36 cellular contexts compared by ENCODE assay signal in the genomic region with DNA sequence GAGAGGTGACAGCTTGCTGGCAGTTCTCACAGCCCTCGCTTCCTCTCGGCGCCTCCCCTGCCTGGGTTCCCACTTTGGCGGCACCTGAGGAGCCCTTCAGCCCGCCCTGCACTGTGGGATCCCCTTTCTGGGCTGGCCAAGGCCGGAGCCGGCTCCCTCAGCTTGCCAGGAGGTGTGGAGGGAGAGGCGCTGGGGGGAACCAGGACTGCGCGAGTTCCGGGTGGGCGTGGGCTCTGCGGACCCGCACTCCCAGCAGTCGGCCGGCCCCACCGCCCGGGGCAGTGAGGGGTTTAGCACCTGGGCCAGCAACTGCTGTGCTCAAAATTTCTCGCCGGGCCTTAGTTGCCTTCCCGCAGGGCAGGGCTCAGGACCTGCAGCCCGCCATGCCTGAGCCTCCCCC.
"Had no signal": no experiment of that assay in that cellular context is flagged by ENCODE, and none has a peak within 500 bp of the region (broad histone marks: within the 10 kb centered on the region; RNA-seq: fewer than 3 reads in every experiment).

No MANE protein-coding gene starts in this region.

- H3K27ac Mint-ChIP-seq: activated B cell treated with CpG ODN at 0.5 μM for 24 hours; activated CD4-positive, alpha-beta memory T cell treated with anti-CD3 and anti-CD28 coated beads for 36 hours; activated CD4-positive, alpha-beta T cell treated with anti-CD3 and anti-CD28 coated beads, Interleukin-2, amount 10 ng/mL, durations not matched to agents 24 days and 14 days; activated CD8-positive, alpha-beta T cell treated with anti-CD3 and anti-CD28 coated beads for 36 hours; activated naive CD4-positive, alpha-beta T cell treated with anti-CD3 and anti-CD28 coated beads for 36 hours; activated naive CD4-positive, alpha-beta T cell treated with anti-CD3 and anti-CD28 coated beads, Interleukin-2, amount 50 U/mL, for 72 hours; activated naive CD8-positive, alpha-beta T cell treated with anti-CD3 and anti-CD28 coated beads for 36 hours; activated T-cell treated with anti-CD3 and anti-CD28 coated beads, Interleukin-2, amount 50 U/mL, for 72 hours; activated T-helper 1 cell treated with anti-CD3 and anti-CD28 coated beads, Interleukin-12 subunit alpha, Interleukin-12 subunit beta, Interleukin-2, Interleukin-4 antibody, amounts not matched to agents 30 ng/mL and 10 ng/mL and 1 ng/mL, durations not matched to agents 14 hours and 24 hours and 36 hours; activated T-helper 17 cell treated with anti-CD3 and anti-CD28 coated beads, Interleukin-2, amount 50 U/mL, for 72 hours; T-helper 1 cell treated with Interleukin-12 subunit alpha and Interleukin-12 subunit beta and Interleukin-4 antibody, amounts not matched to agents 30 μg/mL and 1 μg/mL, for 36 hours; T-helper 2 cell treated with Interferon-gamma antibody and Interleukin-4, amounts not matched to agents 5 μg/mL and 100 μg/mL, for 36 hours had no signal

- H3K9me3 Mint-ChIP-seq: activated CD4-positive, alpha-beta memory T cell treated with anti-CD3 and anti-CD28 coated beads for 36 hours; activated naive CD8-positive, alpha-beta T cell treated with anti-CD3 and anti-CD28 coated beads for 36 hours; activated T-cell treated with anti-CD3 and anti-CD28 coated beads, Interleukin-2, amount 50 U/mL, for 4 hours; activated T-helper 17 cell treated with anti-CD3 and anti-CD28 coated beads, Interleukin-2, amount 50 U/mL, for 72 hours had no signal

- H3K36me3 Mint-ChIP-seq: activated CD4-positive, alpha-beta memory T cell treated with anti-CD3 and anti-CD28 coated beads for 36 hours; activated naive CD8-positive, alpha-beta T cell treated with anti-CD3 and anti-CD28 coated beads for 36 hours had no signal

- H3K4me3 Mint-ChIP-seq: activated B cell treated with CpG ODN at 0.5 μM for 24 hours; activated CD4-positive, alpha-beta memory T cell treated with anti-CD3 and anti-CD28 coated beads for 36 hours; activated CD4-positive, alpha-beta T cell treated with anti-CD3 and anti-CD28 coated beads, Interleukin-2, amount 10 ng/mL, durations not matched to agents 24 days and 14 days; activated CD8-positive, alpha-beta T cell treated with anti-CD3 and anti-CD28 coated beads for 36 hours; activated naive CD4-positive, alpha-beta T cell treated with anti-CD3 and anti-CD28 coated beads for 36 hours; activated naive CD8-positive, alpha-beta T cell treated with anti-CD3 and anti-CD28 coated beads for 36 hours; activated T-cell treated with anti-CD3 and anti-CD28 coated beads, Interleukin-2, amount 50 U/mL, for 4 hours; activated T-cell treated with anti-CD3 and anti-CD28 coated beads, Interleukin-2, amount 50 U/mL, for 72 hours; activated T-helper 1 cell treated with anti-CD3 and anti-CD28 coated beads, Interleukin-12 subunit alpha, Interleukin-12 subunit beta, Interleukin-2, Interleukin-4 antibody, amounts not matched to agents 30 ng/mL and 10 ng/mL and 1 ng/mL, durations not matched to agents 14 hours and 24 hours and 36 hours; activated T-helper 17 cell treated with anti-CD3 and anti-CD28 coated beads, Interleukin-2, amount 50 U/mL, for 72 hours; T-helper 1 cell treated with Interleukin-12 subunit alpha and Interleukin-12 subunit beta and Interleukin-4 antibody, amounts not matched to agents 30 μg/mL and 1 μg/mL, for 36 hours; T-helper 2 cell treated with Interferon-gamma antibody and Interleukin-4, amounts not matched to agents 5 μg/mL and 100 μg/mL, for 36 hours had no signal

- H3K27me3 Mint-ChIP-seq: activated CD4-positive, alpha-beta memory T cell treated with anti-CD3 and anti-CD28 coated beads for 36 hours; activated T-helper 17 cell treated with anti-CD3 and anti-CD28 coated beads, Interleukin-2, amount 50 U/mL, for 72 hours had no signal

- FAIRE-seq: astrocyte, TTC549 had no signal

- DNase-seq: activated B cell treated with CpG ODN at 0.5 μM for 24 hours; activated CD4-positive, alpha-beta memory T cell treated with anti-CD3 and anti-CD28 coated beads for 36 hours; activated CD4-positive, alpha-beta T cell treated with anti-CD3 and anti-CD28 coated beads for 4 hours; activated CD4-positive, alpha-beta T cell treated with anti-CD3 and anti-CD28 coated beads, Interleukin-2, amount 10 ng/mL, durations not matched to agents 24 days and 14 days; activated CD4-positive, alpha-beta T cell treated with anti-CD3 and anti-CD28 coated beads, Interleukin-2, amount 50 U/mL, for 1 hour; activated CD4-positive, alpha-beta T cell treated with anti-CD3 and anti-CD28 coated beads, Interleukin-2, amount 50 U/mL, for 4 hours; activated CD4-positive, CD25-positive, alpha-beta regulatory T cell treated with anti-CD3 and anti-CD28 coated beads, Interleukin-2, amount 50 U/mL, for 72 hours; activated CD8-positive, alpha-beta memory T cell treated with anti-CD3 and anti-CD28 coated beads, Interleukin-2, amount 50 U/mL, for 4 hours; activated CD8-positive, alpha-beta T cell treated with anti-CD3 and anti-CD28 coated beads for 36 hours; activated effector memory CD4-positive, alpha-beta T cell treated with anti-CD3 and anti-CD28 coated beads, Interleukin-2, amount 50 U/mL, for 16 hours; activated naive CD4-positive, alpha-beta T cell; activated naive CD4-positive, alpha-beta T cell treated with anti-CD3 and anti-CD28 coated beads for 36 hours; activated naive CD4-positive, alpha-beta T cell treated with anti-CD3 and anti-CD28 coated beads, Interleukin-2, amount 50 U/mL, for 16 hours; activated naive CD8-positive, alpha-beta T cell treated with anti-CD3 and anti-CD28 coated beads for 36 hours; activated T-cell treated with anti-CD3 and anti-CD28 coated beads for 4 hours; activated T-cell treated with anti-CD3 and anti-CD28 coated beads, Interleukin-2, amount 50 U/mL, for 1 hour; activated T-cell treated with anti-CD3 and anti-CD28 coated beads, Interleukin-2, amount 50 U/mL, for 4 hours; activated T-cell treated with anti-CD3 and anti-CD28 coated beads, Interleukin-2, amount 50 U/mL, for 72 hours; adrenal gland; amniotic stem cell; aorta; body of pancreas; brain microvascular endothelial cell; central memory CD4-positive, alpha-beta T cell; T-helper 1 cell; T-helper 2 cell; T-helper 9 cell had no signal

- H3K27ac ChIP-seq: adrenal gland, body of pancreas, brain microvascular endothelial cell, breast epithelium, VCaP had no signal

- H3K4me1 Mint-ChIP-seq: activated B cell treated with CpG ODN at 0.5 μM for 24 hours had no signal

- H3K9me3 ChIP-seq: adrenal gland, body of pancreas, breast epithelium had no signal

- H3K36me3 ChIP-seq: adrenal gland, brain microvascular endothelial cell, breast epithelium had no signal

- H3K4me3 ChIP-seq: adrenal gland, body of pancreas, breast epithelium had no signal

- H3K4me1 ChIP-seq: adrenal gland, body of pancreas, breast epithelium had no signal

- ATAC-seq: activated CD8-positive, alpha-beta T cell treated with anti-CD3 and anti-CD28 coated beads for 36 hours; activated naive CD4-positive, alpha-beta T cell treated with anti-CD3 and anti-CD28 coated beads, Interleukin-2, amount 50 U/mL, for 72 hours; activated T-cell treated with anti-CD3 and anti-CD28 coated beads, Interleukin-2, amount 50 U/mL, for 4 hours; activated T-cell treated with anti-CD3 and anti-CD28 coated beads, Interleukin-2, amount 50 U/mL, for 72 hours; activated T-helper 17 cell treated with anti-CD3 and anti-CD28 coated beads, Interleukin-2, amount 50 U/mL, for 72 hours; body of pancreas had no signal

- H3K27me3 ChIP-seq: adrenal gland, body of pancreas, brain microvascular endothelial cell, breast epithelium had no signal
